Comparison of ENCODE assay signal across 8 cellular contexts in the genomic region with DNA sequence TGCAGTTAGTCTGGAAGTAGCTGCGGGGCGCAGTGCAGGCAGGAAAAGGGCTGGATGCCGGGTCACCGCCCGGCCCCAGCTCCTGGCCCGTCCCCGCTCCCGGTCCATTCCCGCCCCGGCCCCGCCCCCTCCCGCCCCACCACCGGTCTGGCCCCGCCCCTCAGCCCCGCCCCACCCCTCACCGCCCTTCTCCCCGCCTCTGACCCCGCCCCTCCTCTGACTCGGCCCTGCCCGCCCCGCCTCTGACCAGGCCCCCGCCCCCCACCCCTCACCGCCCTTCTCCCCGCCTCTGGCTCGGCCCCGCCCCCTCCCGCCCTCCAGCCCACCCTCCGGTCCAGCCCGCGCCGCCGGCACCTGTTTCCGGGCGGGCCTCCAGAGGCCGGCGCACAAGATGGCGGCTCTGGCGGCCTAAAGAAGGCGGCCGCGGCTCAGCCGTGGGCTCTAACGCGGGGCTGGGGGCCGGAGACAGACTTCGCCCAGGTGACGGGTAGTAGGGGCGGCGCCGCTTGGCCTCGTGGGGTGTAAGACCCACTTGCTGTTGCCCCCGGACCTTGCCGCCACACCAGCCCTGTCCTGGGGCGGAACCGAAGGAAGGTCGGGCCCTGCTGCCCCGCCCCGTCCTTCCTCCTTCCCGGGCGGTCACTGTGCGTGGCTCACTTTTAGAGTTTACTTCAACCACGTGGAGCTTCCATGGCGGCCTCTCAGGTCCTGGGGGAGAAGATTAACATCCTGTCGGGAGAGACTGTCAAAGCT. TPM values are rescaled to one million over a fixed set of nuclear protein-coding genes. Genes with fewer than 3 reads are reported as not detected.
DNase-seq lines count a peak whose midpoint lies in the region; ATAC-seq and TF ChIP-seq lines count a peak whose summit lies in the region.

A gene with protein sequence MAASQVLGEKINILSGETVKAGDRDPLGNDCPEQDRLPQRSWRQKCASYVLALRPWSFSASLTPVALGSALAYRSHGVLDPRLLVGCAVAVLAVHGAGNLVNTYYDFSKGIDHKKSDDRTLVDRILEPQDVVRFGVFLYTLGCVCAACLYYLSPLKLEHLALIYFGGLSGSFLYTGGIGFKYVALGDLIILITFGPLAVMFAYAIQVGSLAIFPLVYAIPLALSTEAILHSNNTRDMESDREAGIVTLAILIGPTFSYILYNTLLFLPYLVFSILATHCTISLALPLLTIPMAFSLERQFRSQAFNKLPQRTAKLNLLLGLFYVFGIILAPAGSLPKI (plus strand): TSS at position 357 of the 753 bp plus-strand sequence. CDS start 334 bp downstream, at position 691.

- H3K36me3 ChIP-seq in cardiac muscle cell (no peaks in the 10 kb centered on the region), transverse colon (no peaks in the 10 kb centered on the region)

- TF ChIP-seq EP300 in transverse colon (IDR thresholded peaks at IDR 0.05; ENCODE audit: low read depth) = no peak

- in situ Hi-C loops in transverse colon (cut with MboI; ENCODE audit: low pct_ligation_motif_present in 1 of 4, low pct_unique_long_range_greater_than_20kb in 1 of 4, low sequenced_read_pairs in 3 of 4) = no loop called here

- H3K4me1 ChIP-seq in cardiac muscle cell (ENCODE audit: low read depth) (peaks cover 14% of the 10 kb centered on the region), transverse colon (peaks cover 14 to 29% (median 27%) of the 10 kb centered on the region in 4 donors)

- ATAC-seq in HG02610 (IDR thresholded peaks at IDR 0.05; ENCODE audit: unreplicated experiment) = peak; percentile 76

- no peak for TF ChIP-seq CTCF in GM12875 (IDR thresholded peaks at IDR 0.05; ENCODE audit: borderline replicate concordance, insufficient read depth, low read depth, low read length)
- TF ChIP-seq CTCF in cardiac muscle cell (IDR thresholded peaks at IDR 0.05; ENCODE audit: low read depth, low read length) = no peak
- TF ChIP-seq CTCF in transverse colon (IDR thresholded peaks at IDR 0.05) = no peak

- H3K27me3 ChIP-seq in cardiac muscle cell = no peaks in the 10 kb centered on the region
- no peaks in the 10 kb centered on the region for H3K27me3 ChIP-seq in transverse colon

- H3K4me3 ChIP-seq in GM12875 (ENCODE audit: low read depth, low read length) (peak within 1 kb of the TSS; percentile 90), cardiac muscle cell (peak within 1 kb of the TSS; percentile 93), transverse colon (peak within 1 kb of the TSS; percentile 61 to 87 (median 72))

- peak; percentile 88 for DNase-seq in NCI-H1092 (lab: John Stamatoyannopoulos, UW)
- DNase-seq in SW480 (ENCODE audit: low spot score) = peak; percentile 81
- peak; percentile 64 for DNase-seq in activated naive CD8-positive, alpha-beta T cell treated with anti-CD3 and anti-CD28 coated beads, Interleukin-2, amount 50 U/mL, for 16 hours (ENCODE audit: low read depth, low spot score)
- peak; percentile 93 for DNase-seq in cardiac muscle cell (ENCODE audit: low read depth in 1 of 2, low spot score in 1 of 2)
- peak; percentile 79 for DNase-seq in pons (ENCODE audit: low spot score)
- peak; percentile 91 for DNase-seq in transverse colon

- TF ChIP-seq POLR2A in transverse colon (IDR thresholded peaks at IDR 0.05) = peak; percentile 75

- intact Hi-C loops in transverse colon (cut with DNase I; ENCODE audit: low total_unique reads) = no loop called here

- WGBS in transverse colon (ENCODE audit: low coverage in 1 of 2), 2 donors = 1% methylated on average over 14 of the region's 64 CpGs; no CpG with 5 or more reads in 1 of the 2 donors

- H3K27ac ChIP-seq in cardiac muscle cell = peak within 1 kb of the TSS; percentile 98
- H3K27ac ChIP-seq in transverse colon = peak within 1 kb of the TSS; percentile 86 to 95 (median 92)

- no peaks in the 10 kb centered on the region for H3K9me3 ChIP-seq in cardiac muscle cell (ENCODE audit: low read depth)
- H3K9me3 ChIP-seq in transverse colon = no peaks in the 10 kb centered on the region

RNA-seq across cellular contexts. Expression of the gene that starts here (rescaled TPM):
- 8.0 and 18.7 TPM in 2 replicates for total RNA-seq in cardiac muscle cell
- 16.6 and 16.9 TPM in 2 replicates for polyA plus RNA-seq in cardiac muscle cell
- 10 to 100 TPM in 2 of 4 donors, 1 to 10 TPM in 2; 8.6 to 12.3 (median 10.8) TPM for total RNA-seq in transverse colon

Comparison
In these comparisons a context has a peak if more than half of its experiments do, and no peak if none do; other contexts are left out.
1. Peak in every context shown above with its lines: DNase-seq, ATAC-seq, H3K4me3 ChIP-seq and H3K27ac ChIP-seq.